Comparison of ENCODE assay signal across 8 cellular contexts in genomic region chr17:5078106-5079028, GRCh38. TPM values are rescaled to one million over a fixed set of nuclear protein-coding genes. Genes with fewer than 3 reads are reported as not detected.
DNase-seq lines count a peak whose midpoint lies in the region; ATAC-seq and TF ChIP-seq lines count a peak whose summit lies in the region.

TSS of gene ZFP3 (plus strand) at chr17:5078467. CDS start at chr17:5091505, 13,038 bp downstream.

- no peaks in the 10 kb centered on the region for H3K27me3 Mint-ChIP-seq in activated CD8-positive, alpha-beta T cell treated with anti-CD3 and anti-CD28 coated beads for 36 hours

- POLR2A ChIA-PET in activated CD8-positive, alpha-beta T cell treated with anti-CD3 and anti-CD28 coated beads for 36 hours (lab: Charles Lee) = interaction anchor here (0.7 to 2.4 kb wide), 9 partner anchors 11 to 141 kb away, joined by 3 to 12 read pairs (median 5); no protein-coding TSS in a partner anchor

- peaks cover 22% of the 10 kb centered on the region for H3K36me3 Mint-ChIP-seq in activated CD8-positive, alpha-beta T cell treated with anti-CD3 and anti-CD28 coated beads for 36 hours (ENCODE audit: low read depth)

- peak; percentile 25 for TF ChIP-seq CTCF in GM13977 (IDR thresholded peaks at IDR 0.05; ENCODE audit: extremely low read depth, insufficient read depth, missing control alignments)
- no peak for TF ChIP-seq CTCF in activated CD8-positive, alpha-beta T cell treated with anti-CD3 and anti-CD28 coated beads for 36 hours (IDR thresholded peaks at IDR 0.05)

- H3K4me3 Mint-ChIP-seq in activated CD8-positive, alpha-beta T cell treated with anti-CD3 and anti-CD28 coated beads for 36 hours = peak within 1 kb of the TSS; percentile 73

- H3K9me3 Mint-ChIP-seq in activated CD8-positive, alpha-beta T cell treated with anti-CD3 and anti-CD28 coated beads for 36 hours = peaks cover 5% of the 10 kb centered on the region

- CTCF ChIA-PET in activated CD8-positive, alpha-beta T cell treated with anti-CD3 and anti-CD28 coated beads for 36 hours (lab: Charles Lee) = interaction anchor here (0.7 to 3.3 kb wide), 6 partner anchors 11 to 84 kb away, joined by 3 to 16 read pairs (median 4); partner anchors contain the start of gene ZNF232

- ATAC-seq in HG02870 (IDR thresholded peaks at IDR 0.05; ENCODE audit: unreplicated experiment) = peak; percentile 72
- peak; percentile 87 for ATAC-seq in activated CD8-positive, alpha-beta T cell treated with anti-CD3 and anti-CD28 coated beads for 36 hours

- peak within 1 kb of the TSS; percentile 85 for H3K27ac Mint-ChIP-seq in activated CD8-positive, alpha-beta T cell treated with anti-CD3 and anti-CD28 coated beads for 36 hours

- DNase-seq in GM13977 (ENCODE audit: low spot score) (peak; percentile 87), NCI-H226 (peak; percentile 75), midbrain (lab: John Stamatoyannopoulos, UW) (peak; percentile 87), amniotic stem cell (lab: John Stamatoyannopoulos, UW) (no peak)
- DNase-seq in activated CD8-positive, alpha-beta T cell treated with anti-CD3 and anti-CD28 coated beads for 36 hours = peak; percentile 89
- DNase-seq in effector CD8-positive, alpha-beta T cell (lab: John Stamatoyannopoulos, UW) = peak; percentile 61
- DNase-seq in stimulated activated CD8-positive, alpha-beta memory T cell treated with anti-CD3 and anti-CD28 coated beads, Interleukin-15, amount 100 ng/mL, for 24 hours (ENCODE audit: low read depth) = peak; percentile 50

- intact Hi-C loops in activated CD8-positive, alpha-beta T cell treated with anti-CD3 and anti-CD28 coated beads for 36 hours (cut with micrococcal nuclease) = no loop called here

- in situ Hi-C loops in GM13977 (cut with MboI; ENCODE audit: low pct_unique_long_range_greater_than_20kb, low sequenced_read_pairs, unreplicated experiment) = no loop called here

- H3K4me1 Mint-ChIP-seq in activated CD8-positive, alpha-beta T cell treated with anti-CD3 and anti-CD28 coated beads for 36 hours (ENCODE audit: low read depth) = peaks cover 28% of the 10 kb centered on the region

RNA-seq across cellular contexts. Expression of gene ZFP3, which starts in this region (rescaled TPM):
- total RNA-seq in activated CD8-positive, alpha-beta T cell treated with anti-CD3 and anti-CD28 coated beads for 36 hours = 1 to 10 TPM; 1.5 to 1.9 TPM
